ENCODE assay signal across 9 cellular contexts in the genomic region with DNA sequence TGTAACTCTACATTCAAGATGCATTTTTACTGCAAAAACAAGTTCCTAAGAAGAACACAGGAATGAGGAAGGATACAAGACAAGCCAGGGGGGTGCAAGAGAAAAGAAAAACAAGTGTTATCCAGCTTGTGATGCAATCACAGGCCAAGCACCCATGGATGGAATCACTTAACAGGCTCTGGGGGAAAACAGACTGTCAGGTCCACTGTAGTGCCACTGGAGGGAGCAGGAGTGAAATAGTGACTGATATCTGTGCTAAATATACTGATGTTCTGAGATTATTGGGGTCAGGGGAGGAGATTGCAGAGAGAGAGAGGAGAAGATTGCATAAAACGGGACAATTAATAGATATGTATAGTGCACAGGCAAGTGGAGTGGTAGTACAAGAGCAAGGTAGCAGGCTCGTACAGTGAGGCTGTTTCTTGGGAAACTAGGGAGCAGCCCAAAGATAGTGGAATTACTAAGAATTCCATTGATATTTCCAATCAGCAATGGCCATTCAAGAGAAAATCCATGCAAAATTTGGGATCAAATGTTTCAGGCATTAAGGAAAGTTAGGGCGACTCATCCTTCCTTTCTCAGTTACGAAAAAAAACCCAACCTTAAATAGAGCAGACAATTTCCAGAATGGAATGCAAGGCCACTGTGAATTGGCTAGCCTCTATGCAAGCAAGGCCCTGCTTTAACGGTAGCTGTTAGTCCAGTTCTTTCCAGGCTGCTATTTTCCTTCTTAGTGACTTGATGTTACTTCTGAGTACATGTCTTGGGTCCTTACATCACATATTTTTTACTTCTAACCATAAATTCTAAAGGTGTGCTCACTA. TPM values are rescaled to one million over a fixed set of nuclear protein-coding genes. Genes with fewer than 3 reads are reported as not detected.
DNase-seq lines count a peak whose midpoint lies in the region; ATAC-seq, FAIRE-seq and TF ChIP-seq lines count a peak whose summit lies in the region.
"Had no signal": no experiment of that assay in that cellular context is flagged by ENCODE, and none has a peak within 500 bp of the region (broad histone marks: within the 10 kb centered on the region; RNA-seq: fewer than 3 reads in every experiment).

No MANE protein-coding gene starts in this region.

- peak; percentile 44 to 74 for DNase-seq in A549 (ENCODE audit: low read depth in 1 of 2, low spot score in 1 of 2)
- peak; percentile 72 for DNase-seq in HFFc6
- DNase-seq in islet precursor cell: peak; percentile 73
- DNase-seq in CD4-positive, alpha-beta memory T cell: no peak
- no peak for DNase-seq in posterior cingulate gyrus
- DNase-seq in mesothelial cell of epicardium (ENCODE audit: low spot score in 2 of 2, unreplicated experiment in 2 of 2): no peak
- no peak for DNase-seq in frontal cortex (ENCODE audit: low spot score in 2 of 2)

- H3K4me3 Mint-ChIP-seq in HFFc6 (peak overlapping the region; percentile 34), mesothelial cell of epicardium (no peak overlapping the region)
- no peak overlapping the region for H3K4me3 Mint-ChIP-seq in CD4-positive, alpha-beta memory T cell
- H3K4me3 Mint-ChIP-seq: activated naive CD4-positive, alpha-beta T cell treated with anti-CD3 and anti-CD28 coated beads, Interleukin-2, amount 50 U/mL, for 24 hours had no signal

- H3K4me1 ChIP-seq in A549: peaks cover 43% of the 10 kb centered on the region
- no peaks in the 10 kb centered on the region for H3K4me1 ChIP-seq in CD4-positive, alpha-beta memory T cell (ENCODE audit: insufficient read depth, low read length)

- H3K9me3 ChIP-seq in A549: peaks cover 10% of the 10 kb centered on the region; the same call in 2 of the 3 replicates
- H3K9me3 ChIP-seq in CD4-positive, alpha-beta memory T cell (ENCODE audit: control insufficient read depth in 1 of 2, low read length in 2 of 2): no peaks in the 10 kb centered on the region

- H3K27ac Mint-ChIP-seq in HFFc6 (peak overlapping the region; percentile 64), mesothelial cell of epicardium (no peak overlapping the region)
- no peak overlapping the region for H3K27ac Mint-ChIP-seq in CD4-positive, alpha-beta memory T cell
- H3K27ac Mint-ChIP-seq: activated naive CD4-positive, alpha-beta T cell treated with anti-CD3 and anti-CD28 coated beads, Interleukin-2, amount 50 U/mL, for 24 hours had no signal

- TF ChIP-seq CTCF in A549 (IDR thresholded peaks at IDR 0.05) (peak; percentile 47), HFFc6 (IDR thresholded peaks at IDR 0.05) (peak; percentile 78), WI38 (IDR thresholded peaks at IDR 0.05; ENCODE audit: low read depth, low read length) (peak; percentile 57), mesothelial cell of epicardium (IDR thresholded peaks at IDR 0.05; ENCODE audit: unreplicated experiment) (no peak)

- TF ChIP-seq RAD21 in A549 (conservative IDR thresholded peaks at IDR 0.05 in 1 of 2, IDR thresholded peaks at IDR 0.05 in 1 of 2): peak; percentile 59 to 63

- WGBS in A549 (ENCODE audit: missing lambda C conversion rate): 57% methylated on average over 5 of the region's 5 CpGs

- H3K36me3 Mint-ChIP-seq in HFFc6 (ENCODE audit: low read depth) (peaks cover 11% of the 10 kb centered on the region), mesothelial cell of epicardium (peaks cover 1% of the 10 kb centered on the region)
- no peaks in the 10 kb centered on the region for H3K36me3 Mint-ChIP-seq in CD4-positive, alpha-beta memory T cell
- H3K36me3 Mint-ChIP-seq: activated naive CD4-positive, alpha-beta T cell treated with anti-CD3 and anti-CD28 coated beads, Interleukin-2, amount 50 U/mL, for 24 hours had no signal

- POLR2A ChIA-PET in A549 (lab: Yijun Ruan, JAX): interaction anchor here (1.0 kb wide), 1 partner anchor 52 kb away, joined by 3 read pairs; a partner anchor contains a TSS
- POLR2A ChIA-PET in CD4-positive, alpha-beta memory T cell (lab: Charles Lee; ENCODE audit: partially characterized antibody): no interaction called here

- H3K9me3 Mint-ChIP-seq in HFFc6: peaks cover 11% of the 10 kb centered on the region
- peaks cover 0 to 5% (median under 1%) of the 10 kb centered on the region in 8 donors for H3K9me3 Mint-ChIP-seq in CD4-positive, alpha-beta memory T cell
- peaks cover 12% of the 10 kb centered on the region for H3K9me3 Mint-ChIP-seq in mesothelial cell of epicardium
- H3K9me3 Mint-ChIP-seq: activated naive CD4-positive, alpha-beta T cell treated with anti-CD3 and anti-CD28 coated beads, Interleukin-2, amount 50 U/mL, for 24 hours had no signal

- peak; percentile 77 to 78; a peak in 4 of 6 replicates for ATAC-seq in A549

- H3K4me1 Mint-ChIP-seq in HFFc6 (ENCODE audit: low read depth) (peaks cover 68% of the 10 kb centered on the region), mesothelial cell of epicardium (no peaks in the 10 kb centered on the region)
- H3K4me1 Mint-ChIP-seq in CD4-positive, alpha-beta memory T cell: peaks cover 0 to 2% (median 0%) of the 10 kb centered on the region in 4 donors
- H3K4me1 Mint-ChIP-seq: activated naive CD4-positive, alpha-beta T cell treated with anti-CD3 and anti-CD28 coated beads, Interleukin-2, amount 50 U/mL, for 24 hours had no signal

- no peak for FAIRE-seq in A549 (lab: Jason Lieb, UNC)
- no peak for FAIRE-seq in frontal cortex (lab: Jason Lieb, UNC)

- no peak for TF ChIP-seq POLR2A in A549 (IDR thresholded peaks at IDR 0.05; ENCODE audit: low read length)

- CTCF ChIA-PET in A549 (lab: Yijun Ruan, JAX): interaction anchor here (0.6 to 9.5 kb wide), 9 partner anchors 15 to 420 kb away, joined by 3 to 112 read pairs (median 14); no protein-coding TSS in a partner anchor
- CTCF ChIA-PET in CD4-positive, alpha-beta memory T cell (lab: Charles Lee; ENCODE audit: partially characterized antibody): interaction anchor here (9.3 kb wide), 1 partner anchor 145 kb away, joined by 123 read pairs; no protein-coding TSS in a partner anchor

- peak overlapping the region; percentile 72 to 82 for H3K27ac ChIP-seq in A549
- no peak overlapping the region for H3K27ac ChIP-seq in CD4-positive, alpha-beta memory T cell (ENCODE audit: low read depth, low read length)

- H3K4me2 ChIP-seq in A549: peak overlapping the region; percentile 28; the same call in 1 of the 3 replicates

- no peak for TF ChIP-seq EP300 in A549 (IDR thresholded peaks at IDR 0.05)

- H3K27me3 ChIP-seq in CD4-positive, alpha-beta memory T cell (ENCODE audit: insufficient read depth, low read length): no peaks in the 10 kb centered on the region

- intact Hi-C loops in CD4-positive, alpha-beta memory T cell (cut with micrococcal nuclease): no loop called here
- intact Hi-C loops in posterior cingulate gyrus (cut with DNase I): no loop called here

- H3K27me3 Mint-ChIP-seq in HFFc6 (ENCODE audit: insufficient read depth): no peaks in the 10 kb centered on the region
- peaks cover 7 to 9% of the 10 kb centered on the region in 2 donors for H3K27me3 Mint-ChIP-seq in CD4-positive, alpha-beta memory T cell
- H3K27me3 Mint-ChIP-seq in mesothelial cell of epicardium (ENCODE audit: low read depth): no peaks in the 10 kb centered on the region

- H3K36me3 ChIP-seq in CD4-positive, alpha-beta memory T cell (ENCODE audit: insufficient read depth, low read length): no peaks in the 10 kb centered on the region

- H3K4me3 ChIP-seq in A549: no peak overlapping the region
- no peak overlapping the region for H3K4me3 ChIP-seq in WI38 (ENCODE audit: low read depth, low read length)
- H3K4me3 ChIP-seq in CD4-positive, alpha-beta memory T cell (ENCODE audit: low read length in 2 of 2): no peak overlapping the region

TF ChIP-seq in A549, 52 proteins besides CTCF, POLR2A, EP300 and RAD21:
- TF ChIP-seq, protein P1, sequence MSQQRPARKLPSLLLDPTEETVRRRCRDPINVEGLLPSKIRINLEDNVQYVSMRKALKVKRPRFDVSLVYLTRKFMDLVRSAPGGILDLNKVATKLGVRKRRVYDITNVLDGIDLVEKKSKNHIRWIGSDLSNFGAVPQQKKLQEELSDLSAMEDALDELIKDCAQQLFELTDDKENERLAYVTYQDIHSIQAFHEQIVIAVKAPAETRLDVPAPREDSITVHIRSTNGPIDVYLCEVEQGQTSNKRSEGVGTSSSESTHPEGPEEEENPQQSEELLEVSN (IDR thresholded peaks at IDR 0.05; ENCODE audit: borderline replicate concordance, low read depth): no peak
- TF ChIP-seq CEBPB (IDR thresholded peaks at IDR 0.05) (peak; percentile 74 to 85; a peak in 3 of 4 replicates), SMC3 (IDR thresholded peaks at IDR 0.05) (peak; percentile 70), ZC3H11A (IDR thresholded peaks at IDR 0.05) (no peak)

RNA-seq across cellular contexts. Expression of a gene that starts 52.2 kb away (rescaled TPM):
- polyA plus RNA-seq in A549 (2011; rRNA removed): 6.9 and 8.7 TPM in 2 replicates
- polyA plus RNA-seq in A549 (2012; cell fraction: cytosol; rRNA removed): 0.83 and 1.0 TPM in 2 replicates
- polyA plus RNA-seq in A549 (2012; cell fraction: nucleus; rRNA removed): 1.1 and 1.5 TPM in 2 replicates
- polyA plus RNA-seq in A549 (2017; fragmentation: RNase III; extraction: RNeasy Plus Mini Kit Qiagen cat#74134 plus additional on column Dnase treatment): 2.0 to 2.6 TPM (median 2.6 TPM) in 3 replicates
- 2.6 and 3.8 TPM in 2 replicates for polyA minus RNA-seq in A549 (2011; rRNA and poly(A)+ RNA removed)
- 1 to 10 TPM; 1.8 to 2.4 (median 2.1) TPM for total RNA-seq in HFFc6 (2021; fragmentation: NEBNext Ultra II Directional; extraction: Animal tissue kit (Norgen Biotek cat#: 25700))
- 1 to 10 TPM; 2.4 to 2.6 TPM for total RNA-seq in CD4-positive, alpha-beta memory T cell
- under 1 TPM; 0.13 to 0.71 TPM for polyA plus RNA-seq in CD4-positive, alpha-beta memory T cell
- 3.2 to 3.6 TPM (median 3.4 TPM) in 3 replicates for total RNA-seq in mesothelial cell of epicardium
- total RNA-seq in frontal cortex: 10.6 TPM

RNA-seq across cellular contexts. Expression of a gene that starts 53.7 kb away (rescaled TPM):
- polyA plus RNA-seq in A549 (2011; rRNA removed) (not detected in 2 replicates), A549 (2017; fragmentation: RNase III; extraction: RNeasy Plus Mini Kit Qiagen cat#74134 plus additional on column Dnase treatment) (not detected in 3 replicates)
- polyA plus RNA-seq in A549 (2012; cell fraction: cytosol; rRNA removed): not detected in 2 replicates
- polyA plus RNA-seq in A549 (2012; cell fraction: nucleus; rRNA removed): not detected in 2 replicates
- not detected in 2 replicates for polyA minus RNA-seq in A549 (2011; rRNA and poly(A)+ RNA removed)
- total RNA-seq in HFFc6 (2021; fragmentation: NEBNext Ultra II Directional; extraction: Animal tissue kit (Norgen Biotek cat#: 25700)): not detected
- total RNA-seq in CD4-positive, alpha-beta memory T cell: not detected
- not detected for polyA plus RNA-seq in CD4-positive, alpha-beta memory T cell
- total RNA-seq in mesothelial cell of epicardium (not detected in 3 replicates), frontal cortex (0.41 TPM)

Comparison
In these comparisons a context has a peak if more than half of its experiments do, and no peak if none do; other contexts are left out.
1. DNase-seq: peak in A549 (2 of 2), HFFc6 (single experiment) and islet precursor cell (single experiment); none in CD4-positive, alpha-beta memory T cell (0 of 5), posterior cingulate gyrus (0 of 10), mesothelial cell of epicardium (0 of 2) and frontal cortex (0 of 2).